8 cellular contexts compared by ENCODE assay signal in the genomic region with DNA sequence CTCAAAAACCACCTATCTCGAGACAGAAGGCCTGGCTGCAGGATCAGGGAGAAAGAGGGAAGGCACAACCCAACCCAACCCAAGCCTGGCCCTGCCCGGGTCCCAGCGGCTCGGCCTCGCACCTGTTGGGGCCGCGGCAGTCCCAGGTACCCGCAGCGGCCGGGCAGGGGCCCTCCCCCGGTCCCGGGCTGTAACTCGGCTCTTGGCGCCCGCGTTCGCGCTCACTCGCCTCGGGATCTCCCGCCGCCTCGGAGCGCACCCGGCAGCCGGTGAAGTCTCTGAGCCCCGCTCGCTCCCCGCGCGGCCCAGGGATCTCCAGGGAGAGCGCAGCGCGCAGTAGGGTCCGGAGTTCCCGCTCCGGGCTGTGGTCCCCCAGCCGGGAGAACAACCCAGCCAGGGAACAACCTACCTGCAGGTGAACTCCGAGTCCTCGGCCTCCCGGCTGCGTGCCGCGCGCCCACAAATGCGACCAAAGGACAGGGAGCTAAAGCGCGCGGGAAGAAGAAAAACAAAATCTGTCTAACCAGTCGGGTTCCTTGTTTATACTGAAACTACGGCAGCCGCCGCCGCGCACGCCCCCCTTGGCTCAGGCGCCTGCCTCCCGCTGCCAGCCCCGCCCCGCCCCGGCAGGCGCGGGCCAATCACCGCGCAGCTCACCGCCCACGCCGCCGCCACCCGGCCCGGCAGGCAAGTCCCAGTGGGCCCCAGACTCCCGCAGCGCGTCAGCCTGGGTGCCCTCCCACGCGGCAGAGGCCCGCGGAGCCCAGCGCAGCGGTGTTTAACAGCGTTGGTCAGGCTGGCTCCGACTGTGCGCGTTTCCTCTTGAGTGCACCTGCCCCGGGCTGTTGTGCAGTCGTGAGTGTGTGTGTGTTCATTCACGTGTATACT. TPM values are rescaled to one million over a fixed set of nuclear protein-coding genes. Genes with fewer than 3 reads are reported as not detected.
A peak's percentile ranks its signal among the peaks of the same experiment; 100 is the strongest.
DNase-seq lines count a peak whose midpoint lies in the region; ATAC-seq and TF ChIP-seq lines count a peak whose summit lies in the region.

TSS of gene RASGEF1B (minus strand) at position 547 of the 888 bp plus-strand sequence. CDS start 12,399 bp downstream, outside the sequence.

- H3K27me3 Mint-ChIP-seq in stimulated activated naive CD8-positive, alpha-beta T cell treated with anti-CD3 and anti-CD28 coated beads, Interleukin-15, amount 100 ng/mL, for 72 hours, result no peaks in the 10 kb centered on the region

- H3K27me3 ChIP-seq in DOHH2 (ENCODE audit: control insufficient read depth, low read length), result no peaks in the 10 kb centered on the region
- peaks cover 17% of the 10 kb centered on the region for H3K27me3 ChIP-seq in H7 (ENCODE audit: control insufficient read depth, insufficient read depth, low read length)
- no peaks in the 10 kb centered on the region for H3K27me3 ChIP-seq in neural cell (ENCODE audit: insufficient read depth, low read depth, low read length)

- H3K4me3 ChIP-seq in DOHH2 (ENCODE audit: low read length) (peak within 1 kb of the TSS; percentile 90), H7 (ENCODE audit: insufficient read depth, low read depth, low read length) (peak within 1 kb of the TSS; percentile 54), foreskin fibroblast (ENCODE audit: low read depth in 1 of 2, low read length in 2 of 2) (peak within 1 kb of the TSS; percentile 56 to 59), neural cell (ENCODE audit: low read length) (peak within 1 kb of the TSS; percentile 98)

- peak within 1 kb of the TSS; percentile 81 for H3K4me2 ChIP-seq in DOHH2 (ENCODE audit: low read length)
- H3K4me2 ChIP-seq in neural cell (ENCODE audit: low read length), result peak within 1 kb of the TSS; percentile 90

- no peak for TF ChIP-seq RAD21 in neural cell (conservative IDR thresholded peaks at IDR 0.05)

- H2AFZ ChIP-seq in neural cell (ENCODE audit: low read depth, low read length), result peak within 1 kb of the TSS; percentile 14

- H4K20me1 ChIP-seq in DOHH2 (ENCODE audit: control insufficient read depth, insufficient read depth, low read depth, low read length) (peaks cover 15% of the 10 kb centered on the region), neural cell (ENCODE audit: insufficient read depth) (no peaks in the 10 kb centered on the region)

- H3K36me3 ChIP-seq in DOHH2 (ENCODE audit: control insufficient read depth, low read length) (peaks cover 6% of the 10 kb centered on the region; the same call in 1 of the 2 replicates), H7 (replicated peaks; ENCODE audit: control insufficient read depth, insufficient read depth, low read length) (no peaks in the 10 kb centered on the region), neural cell (ENCODE audit: insufficient read depth, low read length) (no peaks in the 10 kb centered on the region)

- peaks cover 42% of the 10 kb centered on the region for H3K4me1 Mint-ChIP-seq in stimulated activated naive CD8-positive, alpha-beta T cell treated with anti-CD3 and anti-CD28 coated beads, Interleukin-15, amount 100 ng/mL, for 72 hours

- H3K4me3 Mint-ChIP-seq in stimulated activated naive CD8-positive, alpha-beta T cell treated with anti-CD3 and anti-CD28 coated beads, Interleukin-15, amount 100 ng/mL, for 72 hours, result peak within 1 kb of the TSS; percentile 89 to 93

- no peaks in the 10 kb centered on the region for H3K9me3 Mint-ChIP-seq in stimulated activated naive CD8-positive, alpha-beta T cell treated with anti-CD3 and anti-CD28 coated beads, Interleukin-15, amount 100 ng/mL, for 72 hours

- peaks cover 50% of the 10 kb centered on the region for H3K79me2 ChIP-seq in DOHH2 (ENCODE audit: control insufficient read depth, low read length)
- H3K79me2 ChIP-seq in neural cell (replicated peaks; ENCODE audit: insufficient read depth, low read length), result peaks cover 29% of the 10 kb centered on the region

- DNase-seq in H7, result peak; percentile 87
- peak; percentile 47 for DNase-seq in M059J (ENCODE audit: low read depth)
- peak; percentile 56 for DNase-seq in SHP77 treated with DMSO at 0.1 percent for 48 hours (lab: John Stamatoyannopoulos, UW)
- peak; percentile 95 for DNase-seq in activated gamma-delta T cell (lab: John Stamatoyannopoulos, UW)
- peak; percentile 66 to 88 for DNase-seq in foreskin fibroblast
- DNase-seq in stimulated activated naive CD8-positive, alpha-beta T cell treated with anti-CD3 and anti-CD28 coated beads, Interleukin-15, amount 100 ng/mL, for 72 hours, result peak; percentile 96 to 98

- TF ChIP-seq EP300 in neural cell (conservative IDR thresholded peaks at IDR 0.05; ENCODE audit: poor library complexity, severe bottlenecking), result peak; percentile 30

- peaks cover 13% of the 10 kb centered on the region for H3F3A ChIP-seq in DOHH2 (ENCODE audit: control insufficient read depth, insufficient read depth)
- peaks cover 2% of the 10 kb centered on the region for H3F3A ChIP-seq in neural cell (ENCODE audit: insufficient read depth, low read length, poor library complexity, severe bottlenecking)

- peaks cover 40% of the 10 kb centered on the region for H3K4me1 ChIP-seq in DOHH2 (ENCODE audit: control insufficient read depth, low read length)

- peak; percentile 92 for ATAC-seq in stimulated activated naive CD8-positive, alpha-beta T cell treated with anti-CD3 and anti-CD28 coated beads, Interleukin-15, amount 100 ng/mL, for 72 hours

- peaks cover 10% of the 10 kb centered on the region for H3K9me3 ChIP-seq in DOHH2 (ENCODE audit: control insufficient read depth, insufficient read depth, low read length)
- no peaks in the 10 kb centered on the region for H3K9me3 ChIP-seq in neural cell (ENCODE audit: low read length)

- peak within 1 kb of the TSS; percentile 66 for H3K9ac ChIP-seq in neural cell (ENCODE audit: low read length)

- H3K27ac ChIP-seq in DOHH2 (ENCODE audit: low read depth, low read length), result peak within 1 kb of the TSS; percentile 90
- H3K27ac ChIP-seq in neural cell (ENCODE audit: low read length), result peak within 1 kb of the TSS; percentile 54

- H3K9me2 ChIP-seq in DOHH2 (replicated peaks; ENCODE audit: control insufficient read depth, low read length) (no peaks in the 10 kb centered on the region), neural cell (ENCODE audit: insufficient read depth, low read length) (no peaks in the 10 kb centered on the region)

- peak within 1 kb of the TSS; percentile 94 to 96 for H3K27ac Mint-ChIP-seq in stimulated activated naive CD8-positive, alpha-beta T cell treated with anti-CD3 and anti-CD28 coated beads, Interleukin-15, amount 100 ng/mL, for 72 hours

- peak; percentile 5 for TF ChIP-seq CTCF in DOHH2 (IDR thresholded peaks at IDR 0.05; ENCODE audit: low read depth, low read length, poor library complexity, severe bottlenecking)
- TF ChIP-seq CTCF in foreskin fibroblast (IDR thresholded peaks at IDR 0.05; ENCODE audit: low read depth, low read length), result no peak
- TF ChIP-seq CTCF in neural cell (IDR thresholded peaks at IDR 0.05; ENCODE audit: poor library complexity, severe bottlenecking), result no peak

TF ChIP-seq in neural cell, 6 proteins besides CTCF, POLR2A, EP300 and RAD21:
- TF ChIP-seq, protein P1, sequence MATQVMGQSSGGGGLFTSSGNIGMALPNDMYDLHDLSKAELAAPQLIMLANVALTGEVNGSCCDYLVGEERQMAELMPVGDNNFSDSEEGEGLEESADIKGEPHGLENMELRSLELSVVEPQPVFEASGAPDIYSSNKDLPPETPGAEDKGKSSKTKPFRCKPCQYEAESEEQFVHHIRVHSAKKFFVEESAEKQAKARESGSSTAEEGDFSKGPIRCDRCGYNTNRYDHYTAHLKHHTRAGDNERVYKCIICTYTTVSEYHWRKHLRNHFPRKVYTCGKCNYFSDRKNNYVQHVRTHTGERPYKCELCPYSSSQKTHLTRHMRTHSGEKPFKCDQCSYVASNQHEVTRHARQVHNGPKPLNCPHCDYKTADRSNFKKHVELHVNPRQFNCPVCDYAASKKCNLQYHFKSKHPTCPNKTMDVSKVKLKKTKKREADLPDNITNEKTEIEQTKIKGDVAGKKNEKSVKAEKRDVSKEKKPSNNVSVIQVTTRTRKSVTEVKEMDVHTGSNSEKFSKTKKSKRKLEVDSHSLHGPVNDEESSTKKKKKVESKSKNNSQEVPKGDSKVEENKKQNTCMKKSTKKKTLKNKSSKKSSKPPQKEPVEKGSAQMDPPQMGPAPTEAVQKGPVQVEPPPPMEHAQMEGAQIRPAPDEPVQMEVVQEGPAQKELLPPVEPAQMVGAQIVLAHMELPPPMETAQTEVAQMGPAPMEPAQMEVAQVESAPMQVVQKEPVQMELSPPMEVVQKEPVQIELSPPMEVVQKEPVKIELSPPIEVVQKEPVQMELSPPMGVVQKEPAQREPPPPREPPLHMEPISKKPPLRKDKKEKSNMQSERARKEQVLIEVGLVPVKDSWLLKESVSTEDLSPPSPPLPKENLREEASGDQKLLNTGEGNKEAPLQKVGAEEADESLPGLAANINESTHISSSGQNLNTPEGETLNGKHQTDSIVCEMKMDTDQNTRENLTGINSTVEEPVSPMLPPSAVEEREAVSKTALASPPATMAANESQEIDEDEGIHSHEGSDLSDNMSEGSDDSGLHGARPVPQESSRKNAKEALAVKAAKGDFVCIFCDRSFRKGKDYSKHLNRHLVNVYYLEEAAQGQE (IDR thresholded peaks at IDR 0.05; ENCODE audit: borderline replicate concordance), result peak; percentile 12
- TF ChIP-seq MXI1 (conservative IDR thresholded peaks at IDR 0.05; ENCODE audit: poor library complexity, severe bottlenecking), result peak; percentile 67
- TF ChIP-seq POLR2AphosphoS5 (IDR thresholded peaks at IDR 0.05), result peak; percentile 21
- peak; percentile 14 for TF ChIP-seq SMC3 (conservative IDR thresholded peaks at IDR 0.05; ENCODE audit: poor library complexity)
- no peak for TF ChIP-seq TAF1 (IDR thresholded peaks at IDR 0.05; ENCODE audit: low read depth)
- TF ChIP-seq EZH2 (IDR thresholded peaks at IDR 0.05; ENCODE audit: borderline replicate concordance, insufficient read depth, low read length, poor library complexity, severe bottlenecking), result no peak

RNA-seq across cellular contexts. Expression of gene RASGEF1B, which starts in this region (rescaled TPM):
- 4.0 and 6.1 TPM in 2 replicates for total RNA-seq in H7 (2014; rRNA removed; shearing (Covaris generic))
- total RNA-seq in M059J (2014; rRNA removed; shearing (Covaris generic)), result 0.05 TPM in 1 of 2 replicates, not detected in the other
- 16.7 and 21.5 TPM in 2 replicates for polyA plus RNA-seq in neural cell
- polyA minus RNA-seq in neural cell, result 60.5 and 61.6 TPM in 2 replicates

Comparison
In these comparisons a context has a peak if more than half of its experiments do, and no peak if none do; other contexts are left out.
1. Peak in every context shown above with its lines: DNase-seq, ATAC-seq, H3K4me3 ChIP-seq and H3K27ac ChIP-seq.
2. Peak in DNase-seq in M059J; RNA of the gene not detected or under 1 TPM.
3. DNase-seq: peak in every context shown above with its lines; median percentile 97 in stimulated activated naive CD8-positive, alpha-beta T cell treated with anti-CD3 and anti-CD28 coated beads, Interleukin-15, amount 100 ng/mL, for 72 hours; 95 in activated gamma-delta T cell; 87 in H7; 77 in foreskin fibroblast; 56 in SHP77 treated with DMSO at 0.1 percent for 48 hours; 47 in M059J.